Comparison of ENCODE assay signal across 18 cellular contexts in the genomic region with DNA sequence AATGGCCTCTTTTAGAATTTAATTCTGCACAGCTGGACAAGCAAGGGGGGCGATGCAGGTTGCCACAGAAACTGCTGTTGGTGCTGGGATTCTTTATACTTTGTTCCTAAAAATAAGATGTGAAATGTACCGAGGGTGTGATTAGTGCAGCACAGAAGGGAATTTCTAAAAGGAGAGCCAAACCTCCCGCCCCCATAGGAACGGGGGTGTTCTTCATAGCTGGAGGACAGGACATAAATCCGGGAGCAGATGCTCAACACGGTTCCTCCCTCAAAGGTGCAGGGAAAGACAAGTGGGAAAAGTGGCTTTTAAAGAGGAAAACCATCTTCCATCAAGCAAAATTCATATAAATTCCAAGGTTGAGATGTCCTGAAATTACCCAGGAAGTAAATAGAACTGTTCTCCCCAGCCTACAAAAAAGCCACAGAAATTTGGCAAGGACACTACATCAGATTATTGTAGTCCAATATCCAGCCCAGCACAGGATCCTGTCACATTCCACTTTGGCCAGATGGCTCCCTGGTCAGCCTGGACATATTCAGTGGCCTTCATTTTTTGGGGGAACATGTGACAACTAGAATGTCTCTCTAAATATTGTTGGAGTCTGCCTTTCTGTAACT. TPM values are rescaled to one million over a fixed set of nuclear protein-coding genes. Genes with fewer than 3 reads are reported as not detected.
DNase-seq lines count a peak whose midpoint lies in the region; ATAC-seq and TF ChIP-seq lines count a peak whose summit lies in the region.
"Had no signal": no experiment of that assay in that cellular context is flagged by ENCODE, and none has a peak within 500 bp of the region (broad histone marks: within the 10 kb centered on the region; RNA-seq: fewer than 3 reads in every experiment).

No MANE protein-coding gene starts in this region.

- H3K36me3 ChIP-seq in left ventricle myocardium inferior (no peaks in the 10 kb centered on the region), uterus (no peaks in the 10 kb centered on the region)
- H3K36me3 ChIP-seq: spleen had no signal

- ATAC-seq in Right ventricle myocardium inferior (peak; percentile 46), GM18867 (IDR thresholded peaks at IDR 0.05; ENCODE audit: unreplicated experiment) (no peak)
- ATAC-seq: psoas muscle had no signal

- H3K4me3 ChIP-seq in left ventricle myocardium inferior (no peak overlapping the region), fibroblast of villous mesenchyme (ENCODE audit: low read depth, low read length) (no peak overlapping the region), uterus (no peak overlapping the region)
- H3K4me3 ChIP-seq: psoas muscle, spleen had no signal

- H3K9me3 ChIP-seq in left ventricle myocardium inferior (replicated peaks) (no peaks in the 10 kb centered on the region), uterus (no peaks in the 10 kb centered on the region)
- H3K9me3 ChIP-seq: psoas muscle, spleen had no signal

- H3K4me1 ChIP-seq in left ventricle myocardium inferior (no peaks in the 10 kb centered on the region), uterus (no peaks in the 10 kb centered on the region)
- H3K4me1 ChIP-seq: psoas muscle, spleen had no signal

- no peak for TF ChIP-seq POLR2A in uterus (IDR thresholded peaks at IDR 0.05)

- intact Hi-C loops in Right ventricle myocardium inferior (cut with DNase I) (no loop called here), left ventricle myocardium inferior (cut with micrococcal nuclease) (no loop called here), uterus (cut with DNase I; ENCODE audit: low total_unique reads) (no loop called here)

- H3K27ac ChIP-seq in left ventricle myocardium inferior (replicated peaks), result no peak overlapping the region
- H3K27ac ChIP-seq in uterus, result peak overlapping the region; percentile 22 to 26
- H3K27ac ChIP-seq: psoas muscle, spleen had no signal

- H3K27me3 ChIP-seq in left ventricle myocardium inferior (ENCODE audit: low read depth) (no peaks in the 10 kb centered on the region), uterus (no peaks in the 10 kb centered on the region)
- H3K27me3 ChIP-seq: spleen had no signal

- TF ChIP-seq CTCF in left ventricle myocardium inferior (IDR thresholded peaks at IDR 0.05; ENCODE audit: borderline replicate concordance), result no peak
- no peak for TF ChIP-seq CTCF in fibroblast of villous mesenchyme (IDR thresholded peaks at IDR 0.05; ENCODE audit: insufficient read depth, low read depth, low read length)
- TF ChIP-seq CTCF in uterus (IDR thresholded peaks at IDR 0.05), result no peak

- DNase-seq in Right ventricle myocardium inferior (ENCODE audit: missing footprints), result no peak
- DNase-seq in left ventricle myocardium inferior, result no peak
- peak in 34 of 58 donors; percentile 2 to 83 (median 25) for DNase-seq in anterior cingulate cortex (lab: John Stamatoyannopoulos, UW)
- peak; percentile 21 for DNase-seq in fibroblast of villous mesenchyme (ENCODE audit: low read depth)
- DNase-seq in uterus, result peak; percentile 37 to 41
- no peak for DNase-seq in NCI-H1694 treated with DMSO at 0.1 percent for 48 hours (lab: John Stamatoyannopoulos, UW)
- no peak for DNase-seq in KG1 (lab: John Stamatoyannopoulos, UW)
- DNase-seq: activated CD4-positive, alpha-beta T cell treated with anti-CD3 and anti-CD28 coated beads, Interleukin-2, amount 10 ng/mL, durations not matched to agents 24 days and 14 days; activated CD8-positive, alpha-beta memory T cell treated with anti-CD3 and anti-CD28 coated beads, Interleukin-2, amount 50 U/mL, for 4 hours; activated effector memory CD4-positive, alpha-beta T cell treated with anti-CD3 and anti-CD28 coated beads, Interleukin-2, amount 50 U/mL, for 16 hours; amniotic stem cell; DMS53; foreskin fibroblast; mesenchymal stem cell; NCI-H2029 treated with DMSO at 0.1 percent for 48 hours; psoas muscle; spleen had no signal

RNA-seq across cellular contexts. Expression of gene TMX1, which starts 51.4 kb away (rescaled TPM):
- 10.0 TPM for total RNA-seq in Right ventricle myocardium inferior
- total RNA-seq in left ventricle myocardium inferior, result 8.6 TPM
- total RNA-seq in fibroblast of villous mesenchyme, result 40.6 and 85.1 TPM in 2 replicates
- 10 to 100 TPM in 3 of 4 donors, 1 to 10 TPM in 1; 6.4 to 58.6 (median 28.8) TPM for total RNA-seq in uterus

Comparison
In these comparisons a context has a peak if more than half of its experiments do, and no peak if none do; other contexts are left out.
1. DNase-seq: peak in anterior cingulate cortex (34 of 58), fibroblast of villous mesenchyme (single experiment) and uterus (2 of 2); none in Right ventricle myocardium inferior (single experiment), left ventricle myocardium inferior (single experiment), NCI-H1694 treated with DMSO at 0.1 percent for 48 hours (single experiment) and KG1 (single experiment).